Comparison of ENCODE assay signal across 10 cellular contexts in genomic region chr5:149486726-149487635, GRCh38.
DNase-seq lines count a peak whose midpoint lies in the region; ATAC-seq and TF ChIP-seq lines count a peak whose summit lies in the region.
"Had no signal": no experiment of that assay in that cellular context is flagged by ENCODE, and none has a peak within 500 bp of the region (broad histone marks: within the 10 kb centered on the region; RNA-seq: fewer than 3 reads in every experiment).

No MANE protein-coding gene starts in this region.

- H3K27me3 ChIP-seq in heart left ventricle (no peaks in the 10 kb centered on the region), vagina (no peaks in the 10 kb centered on the region)

- intact Hi-C loops in heart left ventricle (cut with DNase I) (loop anchor here in 8 of 10 donors (5.0 kb wide), 4 partner anchors 35 to 65 kb away; partner anchors contain the start of gene CSNK1A1 (in 1 of the 8)), left ventricle myocardium superior (cut with micrococcal nuclease) (no loop called here), vagina (cut with DNase I) (no loop called here)
- intact Hi-C loops in activated T-helper 2 cell treated with anti-CD3 and anti-CD28 coated beads, Interferon-gamma antibody, Interleukin-2, Interleukin-4, amounts not matched to agents 10 μg/mL and 5 μg/mL and 100 μg/mL, durations not matched to agents 14 hours and 24 hours and 36 hours (cut with micrococcal nuclease), result no loop called here

- no peak for DNase-seq in heart left ventricle
- no peak for DNase-seq in left ventricle myocardium superior
- no peak for DNase-seq in coronary artery (ENCODE audit: low spot score)
- DNase-seq in mesothelial cell of epicardium (ENCODE audit: low spot score in 2 of 2, unreplicated experiment in 2 of 2), result no peak
- no peak for DNase-seq in vagina (ENCODE audit: extremely low spot score in 2 of 2)
- no peak for DNase-seq in mesenteric fat pad (ENCODE audit: low spot score)
- DNase-seq in activated T-helper 2 cell treated with anti-CD3 and anti-CD28 coated beads, Interferon-gamma antibody, Interleukin-2, Interleukin-4, amounts not matched to agents 10 μg/mL and 5 μg/mL and 100 μg/mL, durations not matched to agents 14 hours and 24 hours and 36 hours (ENCODE audit: low spot score), result no peak
- DNase-seq: activated CD8-positive, alpha-beta T cell treated with anti-CD3 and anti-CD28 coated beads, Interleukin-2, amount 10 ng/mL, durations not matched to agents 7 days and 5 days; retina had no signal

- 58 to 75% (median 69%) methylated on average over 5 of the region's 5 CpGs for WGBS in heart left ventricle, 4 donors

- ATAC-seq in heart left ventricle (no peak), left ventricle myocardium superior (no peak), GM21447 (IDR thresholded peaks at IDR 0.05; ENCODE audit: unreplicated experiment) (no peak)
- ATAC-seq: activated CD8-positive, alpha-beta T cell treated with anti-CD3 and anti-CD28 coated beads, Interleukin-2, amount 10 ng/mL, durations not matched to agents 7 days and 5 days had no signal

- no peaks in the 10 kb centered on the region for H3K36me3 Mint-ChIP-seq in mesothelial cell of epicardium
- peaks cover 3% of the 10 kb centered on the region for H3K36me3 Mint-ChIP-seq in activated T-helper 2 cell treated with anti-CD3 and anti-CD28 coated beads, Interferon-gamma antibody, Interleukin-2, Interleukin-4, amounts not matched to agents 10 μg/mL and 5 μg/mL and 100 μg/mL, durations not matched to agents 14 hours and 24 hours and 36 hours (ENCODE audit: low read depth)

- H3K4me3 ChIP-seq in heart left ventricle (no peak overlapping the region), coronary artery (no peak overlapping the region), vagina (no peak overlapping the region)

- H3K9me3 Mint-ChIP-seq in mesothelial cell of epicardium, result no peaks in the 10 kb centered on the region
- no peaks in the 10 kb centered on the region for H3K9me3 Mint-ChIP-seq in activated T-helper 2 cell treated with anti-CD3 and anti-CD28 coated beads, Interferon-gamma antibody, Interleukin-2, Interleukin-4, amounts not matched to agents 10 μg/mL and 5 μg/mL and 100 μg/mL, durations not matched to agents 14 hours and 24 hours and 36 hours

- H3K27ac Mint-ChIP-seq in mesothelial cell of epicardium, result peak overlapping the region; percentile 91
- no peak overlapping the region for H3K27ac Mint-ChIP-seq in activated T-helper 2 cell treated with anti-CD3 and anti-CD28 coated beads, Interferon-gamma antibody, Interleukin-2, Interleukin-4, amounts not matched to agents 10 μg/mL and 5 μg/mL and 100 μg/mL, durations not matched to agents 14 hours and 24 hours and 36 hours
- H3K27ac Mint-ChIP-seq: activated CD8-positive, alpha-beta T cell treated with anti-CD3 and anti-CD28 coated beads, Interleukin-2, amount 10 ng/mL, durations not matched to agents 7 days and 5 days had no signal

- H3K4me1 Mint-ChIP-seq in mesothelial cell of epicardium, result peaks cover 23% of the 10 kb centered on the region
- H3K4me1 Mint-ChIP-seq in activated T-helper 2 cell treated with anti-CD3 and anti-CD28 coated beads, Interferon-gamma antibody, Interleukin-2, Interleukin-4, amounts not matched to agents 10 μg/mL and 5 μg/mL and 100 μg/mL, durations not matched to agents 14 hours and 24 hours and 36 hours (ENCODE audit: low read depth), result no peaks in the 10 kb centered on the region

- TF ChIP-seq POLR2A in heart left ventricle (IDR thresholded peaks at IDR 0.05) (no peak), vagina (IDR thresholded peaks at IDR 0.05) (no peak)

- H3K9me3 ChIP-seq in heart left ventricle, result no peaks in the 10 kb centered on the region
- H3K9me3 ChIP-seq in vagina, result no peaks in the 10 kb centered on the region

- H3K27me3 Mint-ChIP-seq in mesothelial cell of epicardium (ENCODE audit: low read depth), result no peaks in the 10 kb centered on the region
- peaks cover 2% of the 10 kb centered on the region for H3K27me3 Mint-ChIP-seq in activated T-helper 2 cell treated with anti-CD3 and anti-CD28 coated beads, Interferon-gamma antibody, Interleukin-2, Interleukin-4, amounts not matched to agents 10 μg/mL and 5 μg/mL and 100 μg/mL, durations not matched to agents 14 hours and 24 hours and 36 hours (ENCODE audit: low read depth)

- no peak overlapping the region for H3K4me3 Mint-ChIP-seq in mesothelial cell of epicardium
- no peak overlapping the region for H3K4me3 Mint-ChIP-seq in activated T-helper 2 cell treated with anti-CD3 and anti-CD28 coated beads, Interferon-gamma antibody, Interleukin-2, Interleukin-4, amounts not matched to agents 10 μg/mL and 5 μg/mL and 100 μg/mL, durations not matched to agents 14 hours and 24 hours and 36 hours (ENCODE audit: low read depth)
- H3K4me3 Mint-ChIP-seq: activated CD8-positive, alpha-beta T cell treated with anti-CD3 and anti-CD28 coated beads, Interleukin-2, amount 10 ng/mL, durations not matched to agents 7 days and 5 days had no signal

- H3K27ac ChIP-seq in heart left ventricle (peak overlapping the region; percentile 64 to 98 (median 88)), coronary artery (peak overlapping the region; percentile 85 to 95), vagina (peak overlapping the region; percentile 60)

- TF ChIP-seq CTCF in heart left ventricle (IDR thresholded peaks at IDR 0.05), result no peak
- no peak for TF ChIP-seq CTCF in coronary artery (IDR thresholded peaks at IDR 0.05)
- no peak for TF ChIP-seq CTCF in mesothelial cell of epicardium (IDR thresholded peaks at IDR 0.05; ENCODE audit: unreplicated experiment)
- no peak for TF ChIP-seq CTCF in vagina (IDR thresholded peaks at IDR 0.05)

- H3K36me3 ChIP-seq in heart left ventricle (no peaks in the 10 kb centered on the region), vagina (no peaks in the 10 kb centered on the region)

- H3K4me1 ChIP-seq in heart left ventricle (peaks cover 0 to 62% (median 42%) of the 10 kb centered on the region in 12 donors), vagina (peaks cover 66% of the 10 kb centered on the region)

Comparison
In these comparisons a context has a peak if more than half of its experiments do, and no peak if none do; other contexts are left out.
1. intact Hi-C loops: an anchor here in heart left ventricle (5.0 kb wide); none called in left ventricle myocardium superior, vagina and activated T-helper 2 cell treated with anti-CD3 and anti-CD28 coated beads, Interferon-gamma antibody, Interleukin-2, Interleukin-4, amounts not matched to agents 10 μg/mL and 5 μg/mL and 100 μg/mL, durations not matched to agents 14 hours and 24 hours and 36 hours.